Comparison of ENCODE assay signal across 29 cellular contexts in the genomic region with DNA sequence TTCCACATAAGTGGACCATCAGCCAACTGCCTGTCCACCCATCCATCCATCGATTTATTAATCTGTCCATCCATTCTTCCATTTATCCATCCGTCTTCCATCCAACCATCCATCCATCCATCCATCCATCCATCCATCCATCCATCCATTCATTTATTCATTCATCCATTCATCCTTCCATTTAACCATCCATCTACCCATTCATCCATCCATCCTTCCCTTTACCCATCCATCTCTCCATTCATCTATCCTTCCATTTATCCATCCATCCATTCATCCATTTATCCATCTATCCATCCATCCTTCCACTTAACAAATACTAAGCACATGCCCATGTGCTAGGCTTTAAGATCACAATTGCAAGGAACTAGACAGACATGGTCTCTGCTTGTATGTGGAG. TPM values are rescaled to one million over a fixed set of nuclear protein-coding genes. Genes with fewer than 3 reads are reported as not detected.
"Had no signal": no experiment of that assay in that cellular context is flagged by ENCODE, and none has a peak within 500 bp of the region (broad histone marks: within the 10 kb centered on the region; RNA-seq: fewer than 3 reads in every experiment).

No MANE protein-coding gene starts in this region.

- H3K9me3 ChIP-seq: ovary, psoas muscle, spleen, suprapubic skin, testis, tibial artery, transverse colon, upper lobe of right lung, uterus had no signal

- H2AFZ ChIP-seq: parathyroid adenoma had no signal

- DNase-seq: naive thymus-derived CD8-positive, alpha-beta T cell; nephron progenitor cell; occipital lobe; ovary; posterior cingulate gyrus; psoas muscle; right cardiac atrium; spleen; stimulated activated CD4-positive, alpha-beta T cell treated with anti-CD3 and anti-CD28 coated beads, Interleukin-12 subunit alpha, Interleukin-12 subunit beta, amount 100 ng/mL, for 4 hours; stimulated activated CD4-positive, alpha-beta T cell treated with anti-CD3 and anti-CD28 coated beads, Interleukin-1b, Interleukin-23, amount 100 ng/mL, for 48 hours; stimulated activated CD4-positive, alpha-beta T cell treated with anti-CD3 and anti-CD28 coated beads, Interleukin-4, amount 100 ng/mL, for 1 hour; stimulated activated CD4-positive, alpha-beta T cell treated with anti-CD3 and anti-CD28 coated beads, Interleukin-4, amount 100 ng/mL, for 4 hours; stimulated activated CD8-positive, alpha-beta memory T cell treated with anti-CD3 and anti-CD28 coated beads, Interleukin-4, amount 100 ng/mL, for 48 hours; stimulated activated naive CD4-positive, alpha-beta T cell; stimulated activated naive CD8-positive, alpha-beta T cell treated with anti-CD3 and anti-CD28 coated beads, Interleukin-15, amount 100 ng/mL, for 72 hours; stimulated activated naive CD8-positive, alpha-beta T cell treated with anti-CD3 and anti-CD28 coated beads, Interleukin-15, Interleukin-2, amounts not matched to agents 100 U/mL and 50 U/mL, for 24 hours; substantia nigra; testis; tibial artery; transverse colon; upper lobe of right lung; uterus had no signal

- H3K27ac ChIP-seq: ovary, parathyroid adenoma, psoas muscle, skin epidermis, spleen, suprapubic skin, testis, tibial artery, transverse colon, upper lobe of right lung had no signal

- H3K36me3 ChIP-seq: ovary, spleen, suprapubic skin, tibial artery, transverse colon, upper lobe of right lung, uterus had no signal

- H3K4me3 ChIP-seq: ovary, psoas muscle, skin epidermis, smooth muscle cell, spleen, suprapubic skin, testis, tibial artery, transverse colon, upper lobe of right lung, uterus had no signal

- ATAC-seq: naive thymus-derived CD8-positive, alpha-beta T cell; natural killer cell treated with Interleukin-12 subunit alpha and Interleukin-12 subunit beta and Interleukin-15 and Interleukin-18, amount 100 ng/mL, for 72 hours; psoas muscle; right cardiac atrium; sciatic nerve; stimulated activated memory B cell treated with anti-CD40 and anti-IgM and Interleukin-4, amounts not matched to agents 10 μg/mL and 1 μg/mL and 100 μg/mL, for 72 hours; stimulated activated naive CD8-positive, alpha-beta T cell treated with anti-CD3 and anti-CD28 coated beads, Interleukin-15, amount 100 ng/mL, for 72 hours; stimulated activated naive CD8-positive, alpha-beta T cell treated with anti-CD3 and anti-CD28 coated beads, Interleukin-15, Interleukin-2, amounts not matched to agents 100 U/mL and 50 U/mL, for 24 hours; upper lobe of right lung had no signal

- H3K9ac ChIP-seq: parathyroid adenoma had no signal

- H3K4me2 ChIP-seq: smooth muscle cell had no signal

- H3K4me1 ChIP-seq: parathyroid adenoma, psoas muscle, spleen, suprapubic skin, testis, uterus had no signal

- H3K27me3 ChIP-seq: ovary, suprapubic skin, testis, tibial artery, transverse colon, upper lobe of right lung, uterus had no signal

RNA-seq across cellular contexts. Expression of a gene that starts 6.8 kb away (rescaled TPM):
- polyA plus RNA-seq: naive thymus-derived CD8-positive, alpha-beta T cell had no signal
